ENCODE assay signal across 28 cellular contexts in the genomic region with DNA sequence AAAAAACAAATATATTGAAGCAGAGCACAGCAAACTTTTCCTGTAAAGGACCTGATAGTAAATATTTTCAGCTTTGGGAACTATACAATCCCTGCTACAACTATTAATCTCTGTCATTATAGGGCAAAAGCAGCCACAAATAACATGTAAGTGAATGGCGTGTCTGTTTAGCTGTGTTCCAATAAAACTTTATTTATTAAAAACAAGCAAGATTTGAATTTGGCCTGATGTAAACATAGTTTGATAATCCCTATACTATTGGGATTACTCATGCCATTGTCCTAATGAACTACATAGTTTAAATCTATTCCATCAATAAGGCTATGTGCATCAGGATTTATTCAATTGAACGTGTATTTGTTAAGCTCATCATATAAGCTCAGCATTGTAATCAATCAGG.
"Had no signal": no experiment of that assay in that cellular context is flagged by ENCODE, and none has a peak within 500 bp of the region (broad histone marks: within the 10 kb centered on the region; RNA-seq: fewer than 3 reads in every experiment).

No MANE protein-coding gene starts in this region.

- H3K36me3 ChIP-seq: colonic mucosa, esophagus muscularis mucosa, esophagus squamous epithelium, gastrocnemius medialis, gastroesophageal sphincter, heart left ventricle, heart right ventricle had no signal

- H3K9me3 ChIP-seq: colonic mucosa, esophagus muscularis mucosa, esophagus squamous epithelium, gastrocnemius medialis, gastroesophageal sphincter had no signal

- H3K4me1 ChIP-seq: colonic mucosa, esophagus muscularis mucosa, esophagus squamous epithelium, foreskin keratinocyte, gastrocnemius medialis, gastroesophageal sphincter, heart left ventricle, heart right ventricle had no signal

- DNase-seq: colonic mucosa; cortex of kidney; dermis blood vessel endothelial cell; dorsolateral prefrontal cortex; effector CD4-positive, alpha-beta T cell; effector CD8-positive, alpha-beta T cell; effector memory CD4-positive, alpha-beta T cell; effector memory CD8-positive, alpha-beta T cell; endodermal cell; erythroblast; esophagus squamous epithelium; foreskin fibroblast; foreskin keratinocyte; foreskin melanocyte; gastrocnemius medialis; glutamatergic neuron; head of caudate nucleus; heart left ventricle; heart right ventricle had no signal

- FAIRE-seq: colon, endometrium, endothelial cell of umbilical vein, frontal cortex had no signal

- H3K4me3 ChIP-seq: colonic mucosa, coronary artery, dorsolateral prefrontal cortex, esophagus muscularis mucosa, esophagus squamous epithelium, gastrocnemius medialis, gastroesophageal sphincter, heart left ventricle, heart right ventricle had no signal

- H3K27ac ChIP-seq: colonic mucosa, coronary artery, dorsolateral prefrontal cortex, epithelial cell of prostate, esophagus muscularis mucosa, esophagus squamous epithelium, foreskin keratinocyte, gastrocnemius medialis, gastroesophageal sphincter, heart left ventricle, heart right ventricle had no signal

- H3K27me3 ChIP-seq: colonic mucosa, dorsolateral prefrontal cortex, esophagus muscularis mucosa, esophagus squamous epithelium, foreskin keratinocyte, gastrocnemius medialis, gastroesophageal sphincter, heart left ventricle, heart right ventricle had no signal

- ATAC-seq: effector memory CD8-positive, alpha-beta T cell; esophagus mucosa; foreskin keratinocyte; gastrocnemius medialis; gastroesophageal sphincter; heart left ventricle; heart right ventricle had no signal
